8 cellular contexts compared by ENCODE assay signal in genomic region chr4:184476660-184477059, GRCh38. TPM values are rescaled to one million over a fixed set of nuclear protein-coding genes. Genes with fewer than 3 reads are reported as not detected.
DNase-seq lines count a peak whose midpoint lies in the region; ATAC-seq and TF ChIP-seq lines count a peak whose summit lies in the region.

No MANE protein-coding gene starts in this region.

- no peaks in the 10 kb centered on the region for H3K9me3 ChIP-seq in effector memory CD4-positive, alpha-beta T cell (ENCODE audit: control insufficient read depth, low read length)

- DNase-seq in GM12865 (ENCODE audit: low read depth) = peak; percentile 57
- DNase-seq in activated CD4-positive, alpha-beta memory T cell treated with anti-CD3 and anti-CD28 coated beads for 36 hours = peak; percentile 56
- DNase-seq in effector memory CD4-positive, alpha-beta T cell = peak in 1 of 3 donors; percentile 3
- peak; percentile 27 for DNase-seq in stimulated activated CD4-positive, alpha-beta T cell treated with anti-CD3 and anti-CD28 coated beads, Interleukin-4, amount 100 ng/mL, for 1 hour
- DNase-seq in amniotic stem cell (lab: John Stamatoyannopoulos, UW) = no peak
- no peak for DNase-seq in NCI-H446 treated with DMSO at 0.1 percent for 48 hours (lab: John Stamatoyannopoulos, UW)
- DNase-seq in hepatic stellate cell (ENCODE audit: low spot score) = no peak

- peak overlapping the region; percentile 100 for H3K27ac Mint-ChIP-seq in activated CD4-positive, alpha-beta memory T cell treated with anti-CD3 and anti-CD28 coated beads for 36 hours

- H3K36me3 Mint-ChIP-seq in activated CD4-positive, alpha-beta memory T cell treated with anti-CD3 and anti-CD28 coated beads for 36 hours = peaks cover 34% of the 10 kb centered on the region

- peak overlapping the region; percentile 99 for H3K4me3 Mint-ChIP-seq in activated CD4-positive, alpha-beta memory T cell treated with anti-CD3 and anti-CD28 coated beads for 36 hours

- H3K4me1 ChIP-seq in effector memory CD4-positive, alpha-beta T cell (ENCODE audit: control insufficient read depth, insufficient read depth, low read length, poor library complexity, severe bottlenecking) = peaks cover 26% of the 10 kb centered on the region

- H3K27me3 Mint-ChIP-seq in activated CD4-positive, alpha-beta memory T cell treated with anti-CD3 and anti-CD28 coated beads for 36 hours = no peaks in the 10 kb centered on the region

- intact Hi-C loops in activated CD4-positive, alpha-beta memory T cell treated with anti-CD3 and anti-CD28 coated beads for 36 hours (cut with micrococcal nuclease) = loop anchor here (1.0 kb wide), 1 partner anchor 28 kb away; no protein-coding TSS in a partner anchor

- no peaks in the 10 kb centered on the region for H3K36me3 ChIP-seq in effector memory CD4-positive, alpha-beta T cell (ENCODE audit: control insufficient read depth, insufficient read depth, low read length)

- peaks cover 50% of the 10 kb centered on the region for H3K4me1 Mint-ChIP-seq in activated CD4-positive, alpha-beta memory T cell treated with anti-CD3 and anti-CD28 coated beads for 36 hours (ENCODE audit: low read depth)

- ATAC-seq in HG03175 (IDR thresholded peaks at IDR 0.05; ENCODE audit: unreplicated experiment) = no peak

- POLR2A ChIA-PET in activated CD4-positive, alpha-beta memory T cell treated with anti-CD3 and anti-CD28 coated beads for 36 hours (lab: Charles Lee) = interaction anchor here (0.5 to 3.9 kb wide), 7 partner anchors 30 to 1070 kb away, joined by 3 to 60 read pairs (median 25); partner anchors contain the start of gene CENPU

- CTCF ChIA-PET in activated CD4-positive, alpha-beta memory T cell treated with anti-CD3 and anti-CD28 coated beads for 36 hours (lab: Charles Lee) = interaction anchor here (2.6 to 5.0 kb wide), 2 partner anchors 60 to 213 kb away, joined by 13 to 39 read pairs; no protein-coding TSS in a partner anchor

- no peak for TF ChIP-seq CTCF in GM12865 (IDR thresholded peaks at IDR 0.05; ENCODE audit: insufficient read depth, low read depth, low read length, missing control alignments)

- H3K27me3 ChIP-seq in effector memory CD4-positive, alpha-beta T cell (replicated peaks; ENCODE audit: control insufficient read depth, insufficient read depth, low read length, poor library complexity, severe bottlenecking) = no peaks in the 10 kb centered on the region

- no peaks in the 10 kb centered on the region for H3K9me3 Mint-ChIP-seq in activated CD4-positive, alpha-beta memory T cell treated with anti-CD3 and anti-CD28 coated beads for 36 hours

- H3K4me3 ChIP-seq in GM12865 (ENCODE audit: low read depth, low read length) = peak overlapping the region; percentile 78
- H3K4me3 ChIP-seq in effector memory CD4-positive, alpha-beta T cell (ENCODE audit: insufficient read depth, low read depth, low read length, poor library complexity, severe bottlenecking) = no peak overlapping the region

- H3K27ac ChIP-seq in effector memory CD4-positive, alpha-beta T cell (ENCODE audit: insufficient read depth, low read length, poor library complexity, severe bottlenecking) = peak overlapping the region; percentile 18

RNA-seq across cellular contexts. Expression of gene IRF2, which starts 2.3 kb away (rescaled TPM):
- total RNA-seq in activated CD4-positive, alpha-beta memory T cell treated with anti-CD3 and anti-CD28 coated beads for 36 hours = 10 to 100 TPM; 48.1 to 50.9 TPM

Comparison
In these comparisons a context has a peak if more than half of its experiments do, and no peak if none do; other contexts are left out.
1. DNase-seq: peak in GM12865 (single experiment), activated CD4-positive, alpha-beta memory T cell treated with anti-CD3 and anti-CD28 coated beads for 36 hours (single experiment) and stimulated activated CD4-positive, alpha-beta T cell treated with anti-CD3 and anti-CD28 coated beads, Interleukin-4, amount 100 ng/mL, for 1 hour (single experiment); none in amniotic stem cell (single experiment), NCI-H446 treated with DMSO at 0.1 percent for 48 hours (single experiment) and hepatic stellate cell (single experiment).